In genomic region chr7:100538654-100539435, GRCh38 we compare ENCODE assay signal across 8 cellular contexts. TPM values are rescaled to one million over a fixed set of nuclear protein-coding genes. Genes with fewer than 3 reads are reported as not detected.
DNase-seq lines count a peak whose midpoint lies in the region; ATAC-seq and TF ChIP-seq lines count a peak whose summit lies in the region.

TSS of gene AGFG2 (plus strand) at chr7:100539203. CDS start at chr7:100539347, 144 bp downstream.

- intact Hi-C loops in naive thymus-derived CD4-positive, alpha-beta T cell (cut with micrococcal nuclease), result loop anchor here (1.0 to 5.0 kb wide), 14 partner anchors 11 to 703 kb away; partner anchors contain the start of genes FBXO24 (in 2 of the 2), LRCH4 (in 2 of the 2), MEPCE (in 2 of the 2) and MOSPD3 (in 2 of the 2)

- H3K36me3 ChIP-seq in fibroblast of lung (ENCODE audit: control insufficient read depth, insufficient read depth, low read length), result no peaks in the 10 kb centered on the region
- H3K36me3 ChIP-seq in naive thymus-derived CD4-positive, alpha-beta T cell (ENCODE audit: control insufficient read depth in 2 of 3, insufficient read depth in 3 of 3, low read length in 3 of 3), result peaks cover 0 to 3% (median 0%) of the 10 kb centered on the region in 3 experiments

- H3K4me2 ChIP-seq in fibroblast of lung (ENCODE audit: extremely low read depth, insufficient read depth, low read length), result peak within 1 kb of the TSS; percentile 78

- peaks cover 29% of the 10 kb centered on the region for H3K4me1 Mint-ChIP-seq in activated T-helper 17 cell treated with anti-CD3 and anti-CD28 coated beads, Interleukin-2, amount 50 U/mL, for 72 hours
- peaks cover 26 to 53% (median 48%) of the 10 kb centered on the region in 7 donors for H3K4me1 Mint-ChIP-seq in naive thymus-derived CD4-positive, alpha-beta T cell
- peaks cover 33 to 55% of the 10 kb centered on the region in 2 donors for H3K4me1 Mint-ChIP-seq in stimulated activated naive B cell treated with anti-CD40 and anti-IgM and Interleukin-4, amounts not matched to agents 10 μg/mL and 1 μg/mL and 100 μg/mL, for 72 hours

- H4K20me1 ChIP-seq in fibroblast of lung (ENCODE audit: control insufficient read depth, extremely low read depth, insufficient read depth, low read length), result no peaks in the 10 kb centered on the region

- H3K27me3 ChIP-seq in fibroblast of lung (ENCODE audit: control insufficient read depth, insufficient read depth, low read length), result no peaks in the 10 kb centered on the region
- no peaks in the 10 kb centered on the region for H3K27me3 ChIP-seq in naive thymus-derived CD4-positive, alpha-beta T cell (ENCODE audit: control insufficient read depth in 2 of 2, insufficient read depth in 2 of 2, low read length in 2 of 2)

- no peaks in the 10 kb centered on the region for H3K79me2 ChIP-seq in fibroblast of lung (ENCODE audit: control insufficient read depth, insufficient read depth, low read length)

- H3K4me1 ChIP-seq in fibroblast of lung (ENCODE audit: control insufficient read depth, extremely low read depth, insufficient read depth, low read length), result peaks cover 2% of the 10 kb centered on the region
- H3K4me1 ChIP-seq in naive thymus-derived CD4-positive, alpha-beta T cell (ENCODE audit: control insufficient read depth in 2 of 2, insufficient read depth in 2 of 2, low read length in 2 of 2), result peaks cover 30 to 39% of the 10 kb centered on the region in 2 donors

- H2AFZ ChIP-seq in fibroblast of lung (ENCODE audit: low read length), result peak within 1 kb of the TSS; percentile 77

- ATAC-seq in activated T-helper 17 cell treated with anti-CD3 and anti-CD28 coated beads, Interleukin-2, amount 50 U/mL, for 72 hours (replicated peaks), result peak; percentile 90
- peak; percentile 99 for ATAC-seq in naive thymus-derived CD4-positive, alpha-beta T cell
- ATAC-seq in stimulated activated naive B cell treated with anti-CD40 and anti-IgM and Interleukin-4, amounts not matched to agents 10 μg/mL and 1 μg/mL and 100 μg/mL, for 72 hours (replicated peaks), result peak; percentile 94 to 96

- H3K9ac ChIP-seq in fibroblast of lung (ENCODE audit: insufficient read depth, low read length), result peak within 1 kb of the TSS; percentile 53

- peak within 1 kb of the TSS; percentile 96 for H3K27ac Mint-ChIP-seq in activated T-helper 17 cell treated with anti-CD3 and anti-CD28 coated beads, Interleukin-2, amount 50 U/mL, for 72 hours
- H3K27ac Mint-ChIP-seq in naive thymus-derived CD4-positive, alpha-beta T cell, result peak within 1 kb of the TSS; percentile 82 to 97 (median 90)
- peak within 1 kb of the TSS; percentile 96 for H3K27ac Mint-ChIP-seq in stimulated activated naive B cell treated with anti-CD40 and anti-IgM and Interleukin-4, amounts not matched to agents 10 μg/mL and 1 μg/mL and 100 μg/mL, for 72 hours

- H3K4me3 Mint-ChIP-seq in activated T-helper 17 cell treated with anti-CD3 and anti-CD28 coated beads, Interleukin-2, amount 50 U/mL, for 72 hours, result peak within 1 kb of the TSS; percentile 74
- peak within 1 kb of the TSS; percentile 85 to 100 (median 96) for H3K4me3 Mint-ChIP-seq in naive thymus-derived CD4-positive, alpha-beta T cell
- peak within 1 kb of the TSS; percentile 96 to 99 for H3K4me3 Mint-ChIP-seq in stimulated activated naive B cell treated with anti-CD40 and anti-IgM and Interleukin-4, amounts not matched to agents 10 μg/mL and 1 μg/mL and 100 μg/mL, for 72 hours

- POLR2A ChIA-PET in RWPE1 (lab: Yijun Ruan, JAX; ENCODE audit: low non-redundant PET), result interaction anchor here (0.5 to 0.6 kb wide), 2 partner anchors 35 to 74 kb away, joined by 3 to 4 read pairs; no protein-coding TSS in a partner anchor
- POLR2A ChIA-PET in naive thymus-derived CD4-positive, alpha-beta T cell (lab: Charles Lee), result interaction anchor here (0.8 to 4.4 kb wide), 9 partner anchors 10 to 102 kb away, joined by 3 to 32 read pairs (median 5); partner anchors contain the start of genes FBXO24, LRCH4 and PPP1R35

- H3K4me3 ChIP-seq in LNCaP clone FGC (ENCODE audit: low read depth, low read length), result peak within 1 kb of the TSS; percentile 70
- H3K4me3 ChIP-seq in fibroblast of lung (replicated peaks in 1 of 4; ENCODE audit: control extremely low read depth in 1 of 4, insufficient read depth in 1 of 4, low read depth in 3 of 4, low read length in 4 of 4), result peak within 1 kb of the TSS; percentile 69 to 84 (median 73)
- peak within 1 kb of the TSS; percentile 73 for H3K4me3 ChIP-seq in naive thymus-derived CD4-positive, alpha-beta T cell (ENCODE audit: low read length)

- TF ChIP-seq CTCF in LNCaP clone FGC (IDR thresholded peaks at IDR 0.05; ENCODE audit: control insufficient read depth, extremely low read depth, insufficient read depth) (no peak), RWPE1 (conservative IDR thresholded peaks at IDR 0.05; ENCODE audit: low read depth) (no peak), fibroblast of lung (conservative IDR thresholded peaks at IDR 0.05 in 1 of 2, IDR thresholded peaks at IDR 0.05 in 1 of 2; ENCODE audit: low read depth in 1 of 2, low read length in 2 of 2) (no peak)

- H3K9me3 ChIP-seq in fibroblast of lung (ENCODE audit: control insufficient read depth, insufficient read depth, low read depth, low read length), result no peaks in the 10 kb centered on the region
- H3K9me3 ChIP-seq in naive thymus-derived CD4-positive, alpha-beta T cell (ENCODE audit: control insufficient read depth in 2 of 3, low read length in 3 of 3), result no peaks in the 10 kb centered on the region

- no peaks in the 10 kb centered on the region for H3K9me3 Mint-ChIP-seq in activated T-helper 17 cell treated with anti-CD3 and anti-CD28 coated beads, Interleukin-2, amount 50 U/mL, for 72 hours
- no peaks in the 10 kb centered on the region for H3K9me3 Mint-ChIP-seq in naive thymus-derived CD4-positive, alpha-beta T cell
- no peaks in the 10 kb centered on the region for H3K9me3 Mint-ChIP-seq in stimulated activated naive B cell treated with anti-CD40 and anti-IgM and Interleukin-4, amounts not matched to agents 10 μg/mL and 1 μg/mL and 100 μg/mL, for 72 hours

- H3K27ac ChIP-seq in RWPE1, result peak within 1 kb of the TSS; percentile 75
- peak within 1 kb of the TSS; percentile 43 for H3K27ac ChIP-seq in fibroblast of lung (ENCODE audit: insufficient read depth, low read length)
- H3K27ac ChIP-seq in naive thymus-derived CD4-positive, alpha-beta T cell (ENCODE audit: low read depth, low read length), result peak within 1 kb of the TSS; percentile 64

- CTCF ChIA-PET in RWPE1 (lab: Yijun Ruan, JAX), result interaction anchor here (0.5 to 0.6 kb wide), 3 partner anchors 39 to 187 kb away, joined by 3 to 5 read pairs (median 3); no protein-coding TSS in a partner anchor
- CTCF ChIA-PET in naive thymus-derived CD4-positive, alpha-beta T cell (lab: Charles Lee), result interaction anchor here (0.5 to 1.5 kb wide), 5 partner anchors 59 to 489 kb away, joined by 3 to 4 read pairs (median 3); partner anchors contain the start of genes AP4M1, MCM7, TSC22D4 and ZSCAN21

- H3K27me3 Mint-ChIP-seq in activated T-helper 17 cell treated with anti-CD3 and anti-CD28 coated beads, Interleukin-2, amount 50 U/mL, for 72 hours, result no peaks in the 10 kb centered on the region
- H3K27me3 Mint-ChIP-seq in naive thymus-derived CD4-positive, alpha-beta T cell, result peaks cover 0 to 2% (median 0%) of the 10 kb centered on the region in 5 donors
- no peaks in the 10 kb centered on the region for H3K27me3 Mint-ChIP-seq in stimulated activated naive B cell treated with anti-CD40 and anti-IgM and Interleukin-4, amounts not matched to agents 10 μg/mL and 1 μg/mL and 100 μg/mL, for 72 hours

- DNase-seq in Daoy (ENCODE audit: low read depth) (peak; percentile 100), GOT3 (lab: John Stamatoyannopoulos, UW) (peak; percentile 98), LNCaP clone FGC (ENCODE audit: low read depth) (peak; percentile 98), RWPE1 (ENCODE audit: low spot score) (peak; percentile 100), fibroblast of lung (ENCODE audit: low read depth in 2 of 2) (peak; percentile 99)
- DNase-seq in naive thymus-derived CD4-positive, alpha-beta T cell, result peak; percentile 98 to 100 (median 100)
- DNase-seq in stimulated activated naive B cell treated with anti-CD40 and anti-IgM and Interleukin-4, amounts not matched to agents 10 μg/mL and 1 μg/mL and 100 μg/mL, for 72 hours, result peak; percentile 100

- peaks cover 45% of the 10 kb centered on the region for H3K36me3 Mint-ChIP-seq in activated T-helper 17 cell treated with anti-CD3 and anti-CD28 coated beads, Interleukin-2, amount 50 U/mL, for 72 hours (ENCODE audit: low read depth)
- peaks cover 0 to 9% (median 0%) of the 10 kb centered on the region in 5 donors for H3K36me3 Mint-ChIP-seq in naive thymus-derived CD4-positive, alpha-beta T cell
- peaks cover 10 to 11% of the 10 kb centered on the region in 2 donors for H3K36me3 Mint-ChIP-seq in stimulated activated naive B cell treated with anti-CD40 and anti-IgM and Interleukin-4, amounts not matched to agents 10 μg/mL and 1 μg/mL and 100 μg/mL, for 72 hours

RNA-seq across cellular contexts. Expression of gene AGFG2, which starts in this region (rescaled TPM):
- total RNA-seq in Daoy (2014; rRNA removed; shearing (Covaris generic)), result 16.9 and 19.1 TPM in 2 replicates
- total RNA-seq in activated T-helper 17 cell treated with anti-CD3 and anti-CD28 coated beads, Interleukin-2, amount 50 U/mL, for 72 hours, result 10 to 100 TPM; 48.3 to 50.7 TPM
- 2.6 and 3.1 TPM in 2 replicates for total RNA-seq in fibroblast of lung
- polyA plus RNA-seq in fibroblast of lung, result 2.4 and 3.2 TPM in 2 replicates
- 5.8 and 8.8 TPM in 2 replicates for polyA plus RNA-seq in fibroblast of lung (2012)
- polyA minus RNA-seq in fibroblast of lung (ENCODE audit: low replicate concordance), result 8.1 and 12.4 TPM in 2 replicates
- total RNA-seq in naive thymus-derived CD4-positive, alpha-beta T cell, result 10 to 100 TPM; 15.8 to 42.4 (median 23.3) TPM
- 1 to 10 TPM; 5.7 to 9.8 TPM for polyA plus RNA-seq in naive thymus-derived CD4-positive, alpha-beta T cell

Comparison
In these comparisons a context has a peak if more than half of its experiments do, and no peak if none do; other contexts are left out.
1. Peak in every context shown above with its lines: DNase-seq, ATAC-seq, H3K4me3 ChIP-seq and H3K27ac ChIP-seq.